In genomic region chr3:53046171-53047170, GRCh38 we compare ENCODE assay signal across 8 cellular contexts. TPM values are rescaled to one million over a fixed set of nuclear protein-coding genes. Genes with fewer than 3 reads are reported as not detected.
DNase-seq lines count a peak whose midpoint lies in the region; ATAC-seq and TF ChIP-seq lines count a peak whose summit lies in the region.

No MANE protein-coding gene starts in this region.

- 3 to 6% (median 3%) methylated on average over 48 to 113 of the region's 113 CpGs for WGBS in ovary, 3 donors
- 5 to 8% methylated on average over 52 to 74 of the region's 113 CpGs for WGBS in tibial nerve, 2 donors

- H3K4me3 Mint-ChIP-seq in glutamatergic neuron (ENCODE audit: unreplicated experiment) = peak overlapping the region; percentile 90

- TF ChIP-seq POLR2A in ovary (IDR thresholded peaks at IDR 0.05) (peak; percentile 7), tibial nerve (IDR thresholded peaks at IDR 0.05) (no peak)

- H3K4me3 ChIP-seq in ovary (peak overlapping the region; percentile 78), tibial nerve (peak overlapping the region; percentile 54 to 94 (median 78))

- H3K9me3 Mint-ChIP-seq in glutamatergic neuron (ENCODE audit: unreplicated experiment) = peaks cover 11% of the 10 kb centered on the region

- peaks cover 4% of the 10 kb centered on the region for H3K36me3 Mint-ChIP-seq in glutamatergic neuron (ENCODE audit: unreplicated experiment)

- intact Hi-C loops in ovary (cut with DNase I) = no loop called here

- TF ChIP-seq CTCF in glutamatergic neuron (IDR thresholded peaks at IDR 0.05; ENCODE audit: partially characterized antibody, unreplicated experiment) = no peak
- peak in 1 of 3 donors; percentile 43 for TF ChIP-seq CTCF in ovary (IDR thresholded peaks at IDR 0.05)
- TF ChIP-seq CTCF in tibial nerve (IDR thresholded peaks at IDR 0.05) = peak in 4 of 5 experiments; percentile 31 to 60 (median 54)

- peak; percentile 43 for ATAC-seq in HG03066 (IDR thresholded peaks at IDR 0.05; ENCODE audit: low read depth, unreplicated experiment)

- H3K9me3 ChIP-seq in ovary (no peaks in the 10 kb centered on the region), tibial nerve (no peaks in the 10 kb centered on the region)

- peaks cover 7% of the 10 kb centered on the region for H3K4me1 Mint-ChIP-seq in glutamatergic neuron (ENCODE audit: low read depth, unreplicated experiment)

- DNase-seq in NCI-H2196 (lab: John Stamatoyannopoulos, UW; ENCODE audit: unreplicated experiment) (peak; percentile 32), NCI-H2196 treated with DMSO at 0.1 percent for 48 hours (lab: John Stamatoyannopoulos, UW; ENCODE audit: unreplicated experiment) (no peak), RKO (ENCODE audit: low spot score) (peak; percentile 87), activated gamma-delta T cell (lab: John Stamatoyannopoulos, UW) (peak; percentile 59), glutamatergic neuron (peak; percentile 60), ovary (peak; percentile 39 to 69 (median 51)), tibial nerve (ENCODE audit: low spot score in 2 of 2) (peak; percentile 20 to 30)

- H3K27me3 ChIP-seq in ovary = no peaks in the 10 kb centered on the region
- no peaks in the 10 kb centered on the region for H3K27me3 ChIP-seq in tibial nerve

- H3K27ac ChIP-seq in ovary (peak overlapping the region; percentile 31 to 74), tibial nerve (peak overlapping the region; percentile 78 to 96 (median 83))

- H3K36me3 ChIP-seq in ovary (no peaks in the 10 kb centered on the region), tibial nerve (no peaks in the 10 kb centered on the region)

- TF ChIP-seq EP300 in ovary (IDR thresholded peaks at IDR 0.05) (no peak), tibial nerve (IDR thresholded peaks at IDR 0.05) (no peak)

- H3K27me3 Mint-ChIP-seq in glutamatergic neuron (ENCODE audit: unreplicated experiment) = peaks cover 12% of the 10 kb centered on the region

- H3K4me1 ChIP-seq in ovary (ENCODE audit: insufficient read depth) (no peaks in the 10 kb centered on the region), tibial nerve (peaks cover 0 to 27% (median 4%) of the 10 kb centered on the region in 4 donors)

- peak overlapping the region; percentile 71 for H3K27ac Mint-ChIP-seq in glutamatergic neuron (ENCODE audit: unreplicated experiment)

RNA-seq across cellular contexts. Expression of gene SFMBT1, which starts 0.6 kb away (rescaled TPM):
- total RNA-seq in glutamatergic neuron (ENCODE audit: unreplicated experiment) = 6.5 TPM
- 10 to 100 TPM in 3 of 7 donors, 1 to 10 TPM in 4; 4.6 to 21.1 (median 7.7) TPM for total RNA-seq in ovary
- 1 to 10 TPM; 1.2 to 4.4 TPM for polyA plus RNA-seq in ovary
- 10 to 100 TPM; 15.5 to 31.2 (median 18.2) TPM for total RNA-seq in tibial nerve
